In genomic region chr10:97072851-97073665, GRCh38 we compare ENCODE assay signal across 8 cellular contexts.
A peak's percentile ranks its signal among the peaks of the same experiment; 100 is the strongest.
DNase-seq lines count a peak whose midpoint lies in the region; ATAC-seq and TF ChIP-seq lines count a peak whose summit lies in the region.

No MANE protein-coding gene starts in this region.

- H3K27me3 ChIP-seq in BE2C (no peaks in the 10 kb centered on the region), H7 (ENCODE audit: control insufficient read depth, insufficient read depth, low read length) (no peaks in the 10 kb centered on the region), right lobe of liver (no peaks in the 10 kb centered on the region)

- peaks cover 10% of the 10 kb centered on the region for H3K27me3 Mint-ChIP-seq in activated CD4-positive, alpha-beta T cell treated with anti-CD3 and anti-CD28 coated beads, Interleukin-2, amount 10 ng/mL, durations not matched to agents 24 days and 14 days

- H3K4me1 ChIP-seq in BE2C (no peaks in the 10 kb centered on the region; the same call in 1 of the 2 replicates), right lobe of liver (no peaks in the 10 kb centered on the region)

- peaks cover 8% of the 10 kb centered on the region for H3K4me1 Mint-ChIP-seq in activated CD4-positive, alpha-beta T cell treated with anti-CD3 and anti-CD28 coated beads, Interleukin-2, amount 10 ng/mL, durations not matched to agents 24 days and 14 days

- peak; percentile 93 for TF ChIP-seq CTCF in BE2C (IDR thresholded peaks at IDR 0.05; ENCODE audit: low read depth, low read length)
- TF ChIP-seq CTCF in right lobe of liver (IDR thresholded peaks at IDR 0.05), result peak; percentile 74 to 94 (median 90)

- H3K27ac ChIP-seq in right lobe of liver, result no peak overlapping the region

- TF ChIP-seq POLR2A in right lobe of liver (IDR thresholded peaks at IDR 0.05), result no peak

- H3K36me3 ChIP-seq in BE2C (no peaks in the 10 kb centered on the region), H7 (replicated peaks; ENCODE audit: control insufficient read depth, insufficient read depth, low read length) (no peaks in the 10 kb centered on the region), right lobe of liver (no peaks in the 10 kb centered on the region)

- H3K4me3 Mint-ChIP-seq in activated CD4-positive, alpha-beta T cell treated with anti-CD3 and anti-CD28 coated beads, Interleukin-2, amount 10 ng/mL, durations not matched to agents 24 days and 14 days, result no peak overlapping the region

- H3K9me3 ChIP-seq in BE2C (no peaks in the 10 kb centered on the region), right lobe of liver (no peaks in the 10 kb centered on the region)

- H3K27ac Mint-ChIP-seq in activated CD4-positive, alpha-beta T cell treated with anti-CD3 and anti-CD28 coated beads, Interleukin-2, amount 10 ng/mL, durations not matched to agents 24 days and 14 days, result no peak overlapping the region

- ATAC-seq in right lobe of liver (peak; percentile 78 to 93 (median 88)), HG03460 (IDR thresholded peaks at IDR 0.05; ENCODE audit: unreplicated experiment) (no peak)

- peak; percentile 76 for DNase-seq in BE2C
- DNase-seq in H7, result peak; percentile 91
- DNase-seq in NCI-H345 treated with DMSO at 0.1 percent for 48 hours (lab: John Stamatoyannopoulos, UW; ENCODE audit: unreplicated experiment), result peak; percentile 39
- peak; percentile 93 for DNase-seq in activated CD4-positive, alpha-beta T cell treated with anti-CD3 and anti-CD28 coated beads, Interleukin-2, amount 10 ng/mL, durations not matched to agents 24 days and 14 days
- peak; percentile 76 for DNase-seq in dedifferentiated amniotic fluid mesenchymal stem cell (ENCODE audit: extremely low spot score)
- peak; percentile 75 to 80 (median 77) for DNase-seq in right lobe of liver
- peak; percentile 56 to 67 (median 61) for DNase-seq in stimulated activated CD4-positive, alpha-beta T cell treated with anti-CD3 and anti-CD28 coated beads, TNF-alpha, amount 100 ng/mL, for 4 hours (ENCODE audit: low read depth in 3 of 3)

- H3K4me3 ChIP-seq in BE2C (ENCODE audit: low read depth, low read length) (no peak overlapping the region), H7 (ENCODE audit: insufficient read depth, low read depth, low read length) (no peak overlapping the region), right lobe of liver (no peak overlapping the region)

- WGBS in right lobe of liver (ENCODE audit: insufficient coverage, low coverage, low lambda C conversion rate, missing lambda C conversion rate), result 20% methylated on average over 15 of the region's 21 CpGs

- no peaks in the 10 kb centered on the region for H3K36me3 Mint-ChIP-seq in activated CD4-positive, alpha-beta T cell treated with anti-CD3 and anti-CD28 coated beads, Interleukin-2, amount 10 ng/mL, durations not matched to agents 24 days and 14 days (ENCODE audit: low read depth)

- intact Hi-C loops in activated CD4-positive, alpha-beta T cell treated with anti-CD3 and anti-CD28 coated beads, Interleukin-2, amount 10 ng/mL, durations not matched to agents 24 days and 14 days (cut with micrococcal nuclease), result loop anchor here (1.0 kb wide), 2 partner anchors 137 to 161 kb away; no protein-coding TSS in a partner anchor
- intact Hi-C loops in right lobe of liver (cut with DNase I), result loop anchor here (10.0 kb wide), 1 partner anchor 132 kb away; no protein-coding TSS in a partner anchor

- H3K9me3 Mint-ChIP-seq in activated CD4-positive, alpha-beta T cell treated with anti-CD3 and anti-CD28 coated beads, Interleukin-2, amount 10 ng/mL, durations not matched to agents 24 days and 14 days, result peaks cover 7% of the 10 kb centered on the region

Comparison
In these comparisons a context has a peak if more than half of its experiments do, and no peak if none do; other contexts are left out.
1. DNase-seq: peak in every context shown above with its lines; median percentile 93 in activated CD4-positive, alpha-beta T cell treated with anti-CD3 and anti-CD28 coated beads, Interleukin-2, amount 10 ng/mL, durations not matched to agents 24 days and 14 days; 91 in H7; 77 in right lobe of liver; 76 in BE2C; 76 in dedifferentiated amniotic fluid mesenchymal stem cell; 61 in stimulated activated CD4-positive, alpha-beta T cell treated with anti-CD3 and anti-CD28 coated beads, TNF-alpha, amount 100 ng/mL, for 4 hours; 39 in NCI-H345 treated with DMSO at 0.1 percent for 48 hours.